Comparison of ENCODE assay signal across 33 cellular contexts in the genomic region with DNA sequence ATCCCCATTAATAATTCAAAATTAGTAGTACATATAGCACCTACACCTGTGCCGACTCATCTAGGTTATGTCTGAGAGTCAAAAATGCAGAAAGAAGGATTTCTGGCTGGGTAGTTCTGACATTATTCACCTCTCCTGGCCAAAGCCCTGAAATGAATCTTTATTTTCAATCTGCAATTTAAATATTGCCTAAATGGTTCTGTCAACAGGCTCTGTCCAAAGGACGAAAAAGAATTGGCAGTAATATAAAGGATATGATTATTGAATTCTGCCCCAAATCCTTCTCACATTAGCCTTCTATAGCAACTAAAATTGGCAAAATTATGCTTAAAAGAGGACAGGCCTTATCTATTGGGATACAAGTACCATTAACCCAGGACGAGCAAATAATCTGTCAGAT.
A peak's percentile ranks its signal among the peaks of the same experiment; 100 is the strongest.
DNase-seq lines count a peak whose midpoint lies in the region; ATAC-seq, FAIRE-seq and TF ChIP-seq lines count a peak whose summit lies in the region.
"Had no signal": no experiment of that assay in that cellular context is flagged by ENCODE, and none has a peak within 500 bp of the region (broad histone marks: within the 10 kb centered on the region; RNA-seq: fewer than 3 reads in every experiment).

No MANE protein-coding gene starts in this region.

- POLR2A ChIA-PET in HepG2 (lab: Yijun Ruan, JAX), result no interaction called here

- CTCF ChIA-PET in HepG2 (lab: Yijun Ruan, JAX; ENCODE audit: low intra/inter-chr PET ratio, low total read pairs), result no interaction called here

- ATAC-seq in HepG2, result no peak
- peak; percentile 86 for ATAC-seq in left lobe of liver
- ATAC-seq in right lobe of liver, result peak; percentile 72 to 76 (median 73)
- no peak for ATAC-seq in GM21360 (IDR thresholded peaks at IDR 0.05; ENCODE audit: unreplicated experiment)
- ATAC-seq: A549; CD8-positive, alpha-beta T cell had no signal

- H3K36me3 ChIP-seq in liver (ENCODE audit: control insufficient read depth in 4 of 4, insufficient read depth in 3 of 4, low read depth in 1 of 4, low read length in 3 of 4) (no peaks in the 10 kb centered on the region), HepG2 (replicated peaks in 1 of 2; ENCODE audit: control insufficient read depth in 1 of 2, insufficient read depth in 2 of 2, low read length in 2 of 2) (no peaks in the 10 kb centered on the region), right lobe of liver (no peaks in the 10 kb centered on the region)
- H3K36me3 ChIP-seq: BE2C; BLaER1; BLaER1 treated with 17β-estradiol and CSF1 and Interleukin-3, amounts not matched to agents 10 nM and 100 nM had no signal

- no peak overlapping the region for H3K4me3 ChIP-seq in liver (ENCODE audit: low read depth in 1 of 3, low read length in 3 of 3)
- no peak overlapping the region for H3K4me3 ChIP-seq in HepG2 (replicated peaks in 1 of 3; ENCODE audit: insufficient read depth in 1 of 3, low read depth in 2 of 3, low read length in 3 of 3)
- H3K4me3 ChIP-seq in right lobe of liver, result no peak overlapping the region
- H3K4me3 ChIP-seq: A549; BLaER1; BLaER1 treated with 17β-estradiol and CSF1 and Interleukin-3, amounts not matched to agents 10 nM and 100 nM had no signal

- no peaks in the 10 kb centered on the region for H3K79me2 ChIP-seq in HepG2 (ENCODE audit: insufficient read depth, low read length)

- no peaks in the 10 kb centered on the region for H3K27me3 ChIP-seq in liver (ENCODE audit: control insufficient read depth in 4 of 4, insufficient read depth in 4 of 4, low read length in 3 of 4)
- H3K27me3 ChIP-seq in HepG2 (ENCODE audit: control insufficient read depth in 1 of 2, insufficient read depth in 2 of 2, low read length in 2 of 2), result no peaks in the 10 kb centered on the region
- no peaks in the 10 kb centered on the region for H3K27me3 ChIP-seq in right lobe of liver
- H3K27me3 ChIP-seq: BE2C had no signal

- peaks cover 0 to 5% (median 0%) of the 10 kb centered on the region in 4 donors for H3K4me1 ChIP-seq in liver (ENCODE audit: control insufficient read depth in 4 of 4, insufficient read depth in 4 of 4, low read length in 3 of 4)
- no peaks in the 10 kb centered on the region for H3K4me1 ChIP-seq in HepG2 (ENCODE audit: insufficient read depth, low read length)
- no peaks in the 10 kb centered on the region for H3K4me1 ChIP-seq in right lobe of liver
- H3K4me1 ChIP-seq: A549; BE2C; BLaER1; BLaER1 treated with 17β-estradiol and CSF1 and Interleukin-3, amounts not matched to agents 10 nM and 100 nM; Caco-2 had no signal

- no peak overlapping the region for H2AFZ ChIP-seq in HepG2 (ENCODE audit: low read length)

- intact Hi-C loops in HepG2 (cut with micrococcal nuclease; ENCODE audit: unreplicated experiment) (no loop called here), right lobe of liver (cut with DNase I) (no loop called here)

- in situ Hi-C loops in HepG2 (cut with HindIII; ENCODE audit: extremely low pct_ligation_motif_present, low pct_unique_long_range_greater_than_20kb), result no loop called here

- DNase-seq in HepG2 (ENCODE audit: low spot score) (no peak), left lobe of liver (ENCODE audit: low spot score) (no peak), right lobe of liver (no peak), NCI-H2227 (lab: John Stamatoyannopoulos, UW; ENCODE audit: unreplicated experiment) (no peak)
- DNase-seq: 8988T; ACHN; AML-193; BE2C; C1 segment of cervical spinal cord; Caco-2; Calu3; CD4-positive, alpha-beta memory T cell; CD4-positive, alpha-beta T cell; CD4-positive, CD25-positive, alpha-beta regulatory T cell; CD8-positive, alpha-beta memory T cell; CD8-positive, alpha-beta T cell; COR-L47; DMS 273 treated with DMSO at 0.1 percent for 48 hours; DMS153; DMS53; DMS79; DMS79 treated with DMSO at 0.1 percent for 48 hours; DND-41; EL had no signal

- TF ChIP-seq POLR2A in HepG2 (IDR thresholded peaks at IDR 0.05; ENCODE audit: insufficient read depth in 1 of 2, low read depth in 2 of 2, low read length in 2 of 2) (no peak), right lobe of liver (IDR thresholded peaks at IDR 0.05) (no peak)

- H4K20me1 ChIP-seq in HepG2 (ENCODE audit: insufficient read depth, low read length), result no peaks in the 10 kb centered on the region
- H4K20me1 ChIP-seq: BLaER1 treated with 17β-estradiol and CSF1 and Interleukin-3, amounts not matched to agents 10 nM and 100 nM had no signal

- WGBS in liver, result 30% methylated on average over 3 of the region's 3 CpGs
- 0% methylated on average over 3 of the region's 3 CpGs for WGBS in HepG2 (ENCODE audit: low lambda C conversion rate)
- 34% methylated on average over 3 of the region's 3 CpGs for WGBS in right lobe of liver (ENCODE audit: insufficient coverage, low coverage, low lambda C conversion rate, missing lambda C conversion rate)

- H3K9me3 ChIP-seq in liver (ENCODE audit: control insufficient read depth in 4 of 4, low read length in 3 of 4) (no peaks in the 10 kb centered on the region), HepG2 (ENCODE audit: low read length) (peaks cover 49% of the 10 kb centered on the region), right lobe of liver (no peaks in the 10 kb centered on the region)
- H3K9me3 ChIP-seq: A549; BE2C; BLaER1; BLaER1 treated with 17β-estradiol and CSF1 and Interleukin-3, amounts not matched to agents 10 nM and 100 nM; Caco-2 had no signal

- H3K27ac ChIP-seq in liver (ENCODE audit: low read depth in 1 of 2, low read length in 2 of 2), result no peak overlapping the region
- H3K27ac ChIP-seq in HepG2 (ENCODE audit: extremely low read length, insufficient read depth, low read length), result no peak overlapping the region
- H3K27ac ChIP-seq in right lobe of liver, result no peak overlapping the region
- H3K27ac ChIP-seq: 22Rv1; A549; BLaER1; BLaER1 treated with 17β-estradiol and CSF1 and Interleukin-3, amounts not matched to agents 10 nM and 100 nM; C4-2B had no signal

- no TSS peak for BruUV-seq in HepG2 (replicated peaks; lab: Mats Ljungman, UMichigan)

- no peak for TF ChIP-seq CTCF in liver (IDR thresholded peaks at IDR 0.05; ENCODE audit: low read depth, low read length, missing input control)
- TF ChIP-seq CTCF in HepG2 (CRISPR knock-in tag; IDR thresholded peaks at IDR 0.05), result no peak
- TF ChIP-seq CTCF in right lobe of liver (IDR thresholded peaks at IDR 0.05), result no peak

- no peak for FAIRE-seq in HepG2 (lab: Jason Lieb, UNC)
- FAIRE-seq: A204.1, A549, D721Med had no signal

- no peak overlapping the region for H3K4me2 ChIP-seq in HepG2 (ENCODE audit: low read depth, low read length)
- H3K4me2 ChIP-seq: A549; BLaER1; BLaER1 treated with 17β-estradiol and CSF1 and Interleukin-3, amounts not matched to agents 10 nM and 100 nM had no signal

- TF ChIP-seq EP300 in HepG2 (IDR thresholded peaks at IDR 0.05; ENCODE audit: low read depth in 2 of 2, low read length in 2 of 2) (no peak), HepG2 (CRISPR knock-in tag; IDR thresholded peaks at IDR 0.05; ENCODE audit: borderline replicate concordance) (no peak)

- H3K9ac ChIP-seq in liver (ENCODE audit: low read depth in 1 of 2, low read length in 2 of 2) (no peak overlapping the region), HepG2 (ENCODE audit: insufficient read depth, low read depth, low read length) (no peak overlapping the region)
- H3K9ac ChIP-seq: BLaER1; BLaER1 treated with 17β-estradiol and CSF1 and Interleukin-3, amounts not matched to agents 10 nM and 100 nM had no signal

- TF ChIP-seq RAD21 in liver (IDR thresholded peaks at IDR 0.05) (peak in 1 of 2 donors; percentile 25), HepG2 (CRISPR knock-in tag; IDR thresholded peaks at IDR 0.05) (no peak)

TF ChIP-seq in liver, 16 proteins besides CTCF, POLR2A, EP300 and RAD21 (continues in another document):
- TF ChIP-seq JUND (IDR thresholded peaks at IDR 0.05), result no peak
- TF ChIP-seq TAF1 (conservative IDR thresholded peaks at IDR 0.05), result no peak
- TF ChIP-seq, protein P1, sequence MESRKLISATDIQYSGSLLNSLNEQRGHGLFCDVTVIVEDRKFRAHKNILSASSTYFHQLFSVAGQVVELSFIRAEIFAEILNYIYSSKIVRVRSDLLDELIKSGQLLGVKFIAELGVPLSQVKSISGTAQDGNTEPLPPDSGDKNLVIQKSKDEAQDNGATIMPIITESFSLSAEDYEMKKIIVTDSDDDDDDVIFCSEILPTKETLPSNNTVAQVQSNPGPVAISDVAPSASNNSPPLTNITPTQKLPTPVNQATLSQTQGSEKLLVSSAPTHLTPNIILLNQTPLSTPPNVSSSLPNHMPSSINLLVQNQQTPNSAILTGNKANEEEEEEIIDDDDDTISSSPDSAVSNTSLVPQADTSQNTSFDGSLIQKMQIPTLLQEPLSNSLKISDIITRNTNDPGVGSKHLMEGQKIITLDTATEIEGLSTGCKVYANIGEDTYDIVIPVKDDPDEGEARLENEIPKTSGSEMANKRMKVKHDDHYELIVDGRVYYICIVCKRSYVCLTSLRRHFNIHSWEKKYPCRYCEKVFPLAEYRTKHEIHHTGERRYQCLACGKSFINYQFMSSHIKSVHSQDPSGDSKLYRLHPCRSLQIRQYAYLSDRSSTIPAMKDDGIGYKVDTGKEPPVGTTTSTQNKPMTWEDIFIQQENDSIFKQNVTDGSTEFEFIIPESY (IDR thresholded peaks at IDR 0.05), result no peak
- TF ChIP-seq YY1 (IDR thresholded peaks at IDR 0.05), result no peak
- TF ChIP-seq, protein P2, sequence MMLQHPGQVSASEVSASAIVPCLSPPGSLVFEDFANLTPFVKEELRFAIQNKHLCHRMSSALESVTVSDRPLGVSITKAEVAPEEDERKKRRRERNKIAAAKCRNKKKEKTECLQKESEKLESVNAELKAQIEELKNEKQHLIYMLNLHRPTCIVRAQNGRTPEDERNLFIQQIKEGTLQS (IDR thresholded peaks at IDR 0.05), result no peak

TF ChIP-seq in HepG2, 621 proteins besides CTCF, POLR2A, EP300 and RAD21 (continues in another document):
- TF ChIP-seq ARNT (IDR thresholded peaks at IDR 0.05) (no peak), PHF21A (CRISPR knock-in tag; IDR thresholded peaks at IDR 0.05) (no peak), ZNF343 (CRISPR knock-in tag; IDR thresholded peaks at IDR 0.05) (no peak), PCBP2 (optimal IDR thresholded peaks at IDR 0.05; ENCODE audit: low read depth, low read length, poor library complexity, severe bottlenecking) (no peak), ATF7-NPFF (CRISPR knock-in tag; IDR thresholded peaks at IDR 0.05; ENCODE audit: low read depth) (no peak)
- TF ChIP-seq, protein P3, sequence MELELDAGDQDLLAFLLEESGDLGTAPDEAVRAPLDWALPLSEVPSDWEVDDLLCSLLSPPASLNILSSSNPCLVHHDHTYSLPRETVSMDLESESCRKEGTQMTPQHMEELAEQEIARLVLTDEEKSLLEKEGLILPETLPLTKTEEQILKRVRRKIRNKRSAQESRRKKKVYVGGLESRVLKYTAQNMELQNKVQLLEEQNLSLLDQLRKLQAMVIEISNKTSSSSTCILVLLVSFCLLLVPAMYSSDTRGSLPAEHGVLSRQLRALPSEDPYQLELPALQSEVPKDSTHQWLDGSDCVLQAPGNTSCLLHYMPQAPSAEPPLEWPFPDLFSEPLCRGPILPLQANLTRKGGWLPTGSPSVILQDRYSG (CRISPR knock-in tag; IDR thresholded peaks at IDR 0.05), result no peak
- TF ChIP-seq, protein P4, sequence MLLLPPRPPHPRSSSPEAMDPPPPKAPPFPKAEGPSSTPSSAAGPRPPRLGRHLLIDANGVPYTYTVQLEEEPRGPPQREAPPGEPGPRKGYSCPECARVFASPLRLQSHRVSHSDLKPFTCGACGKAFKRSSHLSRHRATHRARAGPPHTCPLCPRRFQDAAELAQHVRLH (CRISPR knock-in tag; IDR thresholded peaks at IDR 0.05; ENCODE audit: borderline replicate concordance, low read depth), result no peak

Comparison
In these comparisons a context has a peak if more than half of its experiments do, and no peak if none do; other contexts are left out.
1. ATAC-seq: peak in left lobe of liver (single experiment) and right lobe of liver (4 of 4); none in HepG2 (single experiment) and GM21360 (single experiment).